Comparison of ENCODE assay signal across 8 cellular contexts in genomic region chrX:119942831-119943184, GRCh38.
DNase-seq lines count a peak whose midpoint lies in the region; ATAC-seq and TF ChIP-seq lines count a peak whose summit lies in the region.

No MANE protein-coding gene starts in this region.

- H3K4me1 Mint-ChIP-seq in nephron progenitor cell = peaks cover 16% of the 10 kb centered on the region

- peaks cover 37% of the 10 kb centered on the region for H3K9me3 Mint-ChIP-seq in nephron progenitor cell

- TF ChIP-seq CTCF in OCI-LY3 (IDR thresholded peaks at IDR 0.05; ENCODE audit: low read depth, low read length) (no peak), epithelial cell of esophagus (IDR thresholded peaks at IDR 0.05; ENCODE audit: insufficient read depth, low read depth, low read length, missing control alignments) (no peak), nephron progenitor cell (IDR thresholded peaks at IDR 0.05) (no peak)

- no peaks in the 10 kb centered on the region for H3K9me3 ChIP-seq in OCI-LY3 (ENCODE audit: insufficient read depth, low read length)

- peak; percentile 2 for DNase-seq in COLO829 (ENCODE audit: low spot score)
- DNase-seq in epithelial cell of esophagus (ENCODE audit: low read depth) = peak; percentile 13
- no peak for DNase-seq in nephron progenitor cell
- no peak for DNase-seq in effector CD4-positive, alpha-beta T cell
- DNase-seq in stimulated activated naive CD4-positive, alpha-beta T cell (lab: John Stamatoyannopoulos, UW) = no peak
- DNase-seq in NCI-H2029 treated with DMSO at 0.1 percent for 48 hours (lab: John Stamatoyannopoulos, UW) = no peak

- no peaks in the 10 kb centered on the region for H3K27me3 ChIP-seq in OCI-LY3 (ENCODE audit: low read depth, low read length)

- peak overlapping the region; percentile 94 for H3K27ac Mint-ChIP-seq in nephron progenitor cell

- peaks cover 12% of the 10 kb centered on the region for H3K4me1 ChIP-seq in OCI-LY3 (ENCODE audit: low read length)

- peaks cover 4% of the 10 kb centered on the region for H3K36me3 ChIP-seq in OCI-LY3 (replicated peaks; ENCODE audit: low read depth, low read length)

- peak overlapping the region; percentile 100; the same call in 1 of the 2 replicates for H2AFZ ChIP-seq in OCI-LY3 (ENCODE audit: low read depth, low read length)

- peaks cover 4% of the 10 kb centered on the region for H3K27me3 Mint-ChIP-seq in nephron progenitor cell (ENCODE audit: low read depth, poor library complexity)

- H4K20me1 ChIP-seq in OCI-LY3 (ENCODE audit: insufficient read depth, low read length) = peaks cover 3% of the 10 kb centered on the region; the same call in 1 of the 2 replicates

- ATAC-seq in GM21529 (IDR thresholded peaks at IDR 0.05; ENCODE audit: unreplicated experiment) = peak; percentile 25

- peaks cover 25% of the 10 kb centered on the region for H3K79me2 ChIP-seq in OCI-LY3 (ENCODE audit: low read length)

- H3K4me3 Mint-ChIP-seq in nephron progenitor cell = peak overlapping the region; percentile 95

- H3K27ac ChIP-seq in OCI-LY3 (ENCODE audit: low read length) = peak overlapping the region; percentile 86

- peak overlapping the region; percentile 94 for H3K9ac ChIP-seq in OCI-LY3 (ENCODE audit: low read length)

- H3K4me3 ChIP-seq in OCI-LY3 (ENCODE audit: low read length) = peak overlapping the region; percentile 99
- peak overlapping the region; percentile 64 for H3K4me3 ChIP-seq in epithelial cell of esophagus (ENCODE audit: low read length)

- H3K4me2 ChIP-seq in OCI-LY3 (ENCODE audit: low read length) = peak overlapping the region; percentile 97

- peaks cover 7% of the 10 kb centered on the region for H3K36me3 Mint-ChIP-seq in nephron progenitor cell (ENCODE audit: low read depth)

Comparison
In these comparisons a context has a peak if more than half of its experiments do, and no peak if none do; other contexts are left out.
1. DNase-seq: peak in COLO829 (single experiment) and epithelial cell of esophagus (single experiment); none in nephron progenitor cell (single experiment), effector CD4-positive, alpha-beta T cell (single experiment), stimulated activated naive CD4-positive, alpha-beta T cell (0 of 6) and NCI-H2029 treated with DMSO at 0.1 percent for 48 hours (single experiment).